18 cellular contexts compared by ENCODE assay signal in genomic region chr1:227915564-227916553, GRCh38. TPM values are rescaled to one million over a fixed set of nuclear protein-coding genes. Genes with fewer than 3 reads are reported as not detected.
A peak's percentile ranks its signal among the peaks of the same experiment; 100 is the strongest.
DNase-seq lines count a peak whose midpoint lies in the region; ATAC-seq, FAIRE-seq and TF ChIP-seq lines count a peak whose summit lies in the region.
"Had no signal": no experiment of that assay in that cellular context is flagged by ENCODE, and none has a peak within 500 bp of the region (broad histone marks: within the 10 kb centered on the region; RNA-seq: fewer than 3 reads in every experiment).

No MANE protein-coding gene starts in this region.

- H3K4me3 ChIP-seq in BE2C (ENCODE audit: low read depth, low read length) = no peak overlapping the region
- H3K4me3 ChIP-seq in HEK293 (ENCODE audit: low read depth, low read length) = no peak overlapping the region
- no peak overlapping the region for H3K4me3 ChIP-seq in kidney (ENCODE audit: low read length in 2 of 2)
- H3K4me3 ChIP-seq: cardiac muscle cell, sigmoid colon, thyroid gland had no signal

- H3K9me3 ChIP-seq in BE2C (no peaks in the 10 kb centered on the region), HEK293 (ENCODE audit: control insufficient read depth, insufficient read depth, low read depth, low read length) (no peaks in the 10 kb centered on the region; the same call in 1 of the 2 replicates), kidney (ENCODE audit: control insufficient read depth in 1 of 2, low read length in 2 of 2) (no peaks in the 10 kb centered on the region), T-helper 17 cell (ENCODE audit: control insufficient read depth, low read length, poor library complexity, severe bottlenecking) (no peaks in the 10 kb centered on the region)
- H3K9me3 ChIP-seq: sigmoid colon, thyroid gland had no signal

- H3K4me1 ChIP-seq in BE2C = peaks cover 8% of the 10 kb centered on the region
- H3K4me1 ChIP-seq in HEK293 (ENCODE audit: control insufficient read depth, insufficient read depth, low read length) = 0 out of 2 replicates have a peak, but pooled peaks cover 2% of the 10 kb centered on the region
- H3K4me1 ChIP-seq in kidney (ENCODE audit: control insufficient read depth in 1 of 2, insufficient read depth in 1 of 2, low read depth in 1 of 2, low read length in 2 of 2) = no peaks in the 10 kb centered on the region
- H3K4me1 ChIP-seq: thyroid gland had no signal

- ATAC-seq in T-helper 17 cell (no peak), HG02571 (IDR thresholded peaks at IDR 0.05; ENCODE audit: unreplicated experiment) (no peak)
- ATAC-seq: activated CD4-positive, alpha-beta T cell treated with anti-CD3 and anti-CD28 coated beads for 36 hours had no signal

- H3K4me1 Mint-ChIP-seq in T-helper 17 cell = peaks cover 6% of the 10 kb centered on the region
- H3K4me1 Mint-ChIP-seq: activated CD4-positive, alpha-beta T cell treated with anti-CD3 and anti-CD28 coated beads for 36 hours; activated naive CD8-positive, alpha-beta T cell treated with anti-CD3 and anti-CD28 coated beads for 36 hours; memory B cell had no signal

- H3K4me3 Mint-ChIP-seq in T-helper 17 cell = no peak overlapping the region
- H3K4me3 Mint-ChIP-seq: activated CD4-positive, alpha-beta T cell treated with anti-CD3 and anti-CD28 coated beads for 36 hours; activated naive CD8-positive, alpha-beta T cell treated with anti-CD3 and anti-CD28 coated beads for 36 hours; memory B cell had no signal

- no peaks in the 10 kb centered on the region for H3K36me3 Mint-ChIP-seq in T-helper 17 cell (ENCODE audit: low read depth)
- H3K36me3 Mint-ChIP-seq: activated naive CD8-positive, alpha-beta T cell treated with anti-CD3 and anti-CD28 coated beads for 36 hours; memory B cell had no signal

- H3K36me3 ChIP-seq in BE2C (no peaks in the 10 kb centered on the region), HEK293 (ENCODE audit: control insufficient read depth in 2 of 2, insufficient read depth in 1 of 2, low read length in 2 of 2) (peaks cover 0 to under 1% of the 10 kb centered on the region in 2 experiments; a peak in 1 of 3 replicates), kidney (ENCODE audit: control insufficient read depth in 1 of 2, insufficient read depth in 2 of 2, low read length in 2 of 2) (no peaks in the 10 kb centered on the region)
- H3K36me3 ChIP-seq: cardiac muscle cell, thyroid gland had no signal

- intact Hi-C loops in kidney (cut with DNase I) = no loop called here

- H3K27ac ChIP-seq in HEK293 (ENCODE audit: extremely low read depth, low read depth, low read length) (peak overlapping the region; percentile 51; the same call in 1 of the 2 replicates), kidney (ENCODE audit: low read depth in 2 of 2, low read length in 2 of 2) (no peak overlapping the region)
- H3K27ac ChIP-seq: cardiac muscle cell, sigmoid colon, thyroid gland had no signal

- H3K27me3 ChIP-seq in BE2C = no peaks in the 10 kb centered on the region
- H3K27me3 ChIP-seq: cardiac muscle cell, sigmoid colon, thyroid gland had no signal

- DNase-seq in BE2C (peak; percentile 4), NCI-H82 treated with DMSO at 0.1 percent for 48 hours (lab: John Stamatoyannopoulos, UW; ENCODE audit: unreplicated experiment) (peak; percentile 40), kidney (peak; percentile 58), T-helper 17 cell (no peak), HUDEP-2 (lab: John Stamatoyannopoulos, UW; ENCODE audit: unreplicated experiment in 76 of 76) (no peak)
- no peak for DNase-seq in activated T-cell treated with anti-CD3 and anti-CD28 coated beads, Interleukin-2, amount 50 U/mL, for 48 hours
- DNase-seq: activated CD4-positive, alpha-beta T cell treated with anti-CD3 and anti-CD28 coated beads for 36 hours; activated naive CD8-positive, alpha-beta T cell treated with anti-CD3 and anti-CD28 coated beads for 36 hours; effector CD8-positive, alpha-beta T cell; NCI-H1048; sigmoid colon; stimulated activated CD4-positive, alpha-beta T cell treated with anti-CD3 and anti-CD28 coated beads, Interleukin-4, amount 100 ng/mL, for 24 hours; thyroid gland had no signal

- no peak for FAIRE-seq in kidney (lab: Jason Lieb, UNC)
- FAIRE-seq: GM18507 had no signal

- CTCF ChIA-PET in HEK293 (lab: Yijun Ruan, JAX) = interaction anchor here (0.7 to 1.5 kb wide), 2 partner anchors 84 to 154 kb away, joined by 3 read pairs; no protein-coding TSS in a partner anchor

- peaks cover 8% of the 10 kb centered on the region for H3K27me3 Mint-ChIP-seq in T-helper 17 cell
- H3K27me3 Mint-ChIP-seq: activated CD4-positive, alpha-beta T cell treated with anti-CD3 and anti-CD28 coated beads for 36 hours; activated naive CD8-positive, alpha-beta T cell treated with anti-CD3 and anti-CD28 coated beads for 36 hours had no signal

- H3K27ac Mint-ChIP-seq in T-helper 17 cell = no peak overlapping the region
- H3K27ac Mint-ChIP-seq: activated CD4-positive, alpha-beta T cell treated with anti-CD3 and anti-CD28 coated beads for 36 hours; activated naive CD8-positive, alpha-beta T cell treated with anti-CD3 and anti-CD28 coated beads for 36 hours; memory B cell had no signal

- no peak for TF ChIP-seq CTCF in BE2C (IDR thresholded peaks at IDR 0.05; ENCODE audit: low read depth, low read length)
- no peak for TF ChIP-seq CTCF in HEK293 (tag by site-specific recombination; IDR thresholded peaks at IDR 0.05)
- no peak for TF ChIP-seq CTCF in kidney (IDR thresholded peaks at IDR 0.05; ENCODE audit: borderline replicate concordance, extremely low read depth, insufficient read depth)

- H3K9ac ChIP-seq in kidney (ENCODE audit: low read length in 2 of 2) = no peak overlapping the region

- POLR2A ChIA-PET in HEK293 (lab: Yijun Ruan, JAX) = interaction anchor here (1.4 to 1.5 kb wide), 2 partner anchors 12 to 32 kb away, joined by 3 to 4 read pairs; partner anchors contain the start of gene WNT9A

TF ChIP-seq in HEK293, 187 proteins besides CTCF, POLR2A, EP300 and RAD21 (continues in another document):
- TF ChIP-seq, protein P1, sequence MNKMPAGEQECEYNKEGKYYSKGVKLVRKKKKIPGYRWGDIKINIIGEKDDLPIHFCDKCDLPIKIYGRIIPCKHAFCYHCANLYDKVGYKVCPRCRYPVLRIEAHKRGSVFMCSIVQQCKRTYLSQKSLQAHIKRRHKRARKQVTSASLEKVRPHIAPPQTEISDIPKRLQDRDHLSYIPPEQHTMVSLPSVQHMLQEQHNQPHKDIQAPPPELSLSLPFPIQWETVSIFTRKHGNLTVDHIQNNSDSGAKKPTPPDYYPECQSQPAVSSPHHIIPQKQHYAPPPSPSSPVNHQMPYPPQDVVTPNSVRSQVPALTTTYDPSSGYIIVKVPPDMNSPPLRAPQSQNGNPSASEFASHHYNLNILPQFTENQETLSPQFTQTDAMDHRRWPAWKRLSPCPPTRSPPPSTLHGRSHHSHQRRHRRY (tag by site-specific recombination; IDR thresholded peaks at IDR 0.05) = no peak
- TF ChIP-seq SCRT1 (tag by site-specific recombination; IDR thresholded peaks at IDR 0.05; ENCODE audit: borderline replicate concordance) (peak; percentile 98), KLF8 (tag by site-specific recombination; IDR thresholded peaks at IDR 0.05) (no peak), ZEB2 (tag by site-specific recombination; IDR thresholded peaks at IDR 0.05) (no peak), ZNF391 (tag by site-specific recombination; IDR thresholded peaks at IDR 0.05; ENCODE audit: borderline replicate concordance, low read depth) (0 out of 2 replicates have a peak, but pooled peaks have one; percentile 23), ZNF423 (tag by site-specific recombination; IDR thresholded peaks at IDR 0.05) (no peak), ZNF555 (tag by site-specific recombination; conservative IDR thresholded peaks at IDR 0.05) (no peak), ZNF335 (tag by site-specific recombination; conservative IDR thresholded peaks at IDR 0.05) (peak; percentile 57), ZNF280D (tag by site-specific recombination; IDR thresholded peaks at IDR 0.05) (no peak), ZBTB8A (tag by site-specific recombination; IDR thresholded peaks at IDR 0.05) (peak; percentile 82), ZNF169 (tag by site-specific recombination; IDR thresholded peaks at IDR 0.05) (no peak), ZNF530 (tag by site-specific recombination; IDR thresholded peaks at IDR 0.05; ENCODE audit: low read depth) (no peak)
- TF ChIP-seq, protein P2, sequence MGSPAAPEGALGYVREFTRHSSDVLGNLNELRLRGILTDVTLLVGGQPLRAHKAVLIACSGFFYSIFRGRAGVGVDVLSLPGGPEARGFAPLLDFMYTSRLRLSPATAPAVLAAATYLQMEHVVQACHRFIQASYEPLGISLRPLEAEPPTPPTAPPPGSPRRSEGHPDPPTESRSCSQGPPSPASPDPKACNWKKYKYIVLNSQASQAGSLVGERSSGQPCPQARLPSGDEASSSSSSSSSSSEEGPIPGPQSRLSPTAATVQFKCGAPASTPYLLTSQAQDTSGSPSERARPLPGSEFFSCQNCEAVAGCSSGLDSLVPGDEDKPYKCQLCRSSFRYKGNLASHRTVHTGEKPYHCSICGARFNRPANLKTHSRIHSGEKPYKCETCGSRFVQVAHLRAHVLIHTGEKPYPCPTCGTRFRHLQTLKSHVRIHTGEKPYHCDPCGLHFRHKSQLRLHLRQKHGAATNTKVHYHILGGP (tag by site-specific recombination; IDR thresholded peaks at IDR 0.05) = no peak

RNA-seq across cellular contexts. Expression of gene WNT9A, which starts 31.9 kb away (rescaled TPM):
- not detected for polyA plus RNA-seq in BE2C (2012; ENCODE audit: insufficient read depth, insufficient read length, low read depth)
- total RNA-seq in kidney = 3.1 TPM
- 0.58 TPM for polyA plus RNA-seq in kidney (ENCODE audit: insufficient read depth, low read depth, low replicate concordance)
- under 1 TPM; 0.10 to 0.18 TPM for total RNA-seq in T-helper 17 cell
- total RNA-seq: activated naive CD8-positive, alpha-beta T cell treated with anti-CD3 and anti-CD28 coated beads for 36 hours had no signal
- polyA plus RNA-seq: cardiac muscle cell had no signal

Comparison
In these comparisons a context has a peak if more than half of its experiments do, and no peak if none do; other contexts are left out.
1. DNase-seq: peak in BE2C (single experiment), NCI-H82 treated with DMSO at 0.1 percent for 48 hours (single experiment) and kidney (single experiment); none in T-helper 17 cell (0 of 3), HUDEP-2 (0 of 76) and activated T-cell treated with anti-CD3 and anti-CD28 coated beads, Interleukin-2, amount 50 U/mL, for 48 hours (0 of 2).